In genomic region chrY:11466778-11467177, GRCh38 we compare ENCODE assay signal across 7 cellular contexts.
DNase-seq lines count a peak whose midpoint lies in the region; ATAC-seq, FAIRE-seq and TF ChIP-seq lines count a peak whose summit lies in the region.
"Not testable (repeated sequence)": the region's sequence is repeated elsewhere in the genome, so short reads cannot be mapped to it uniquely, and the experiment has no call there.

No MANE protein-coding gene starts in this region.

- H3K36me3 Mint-ChIP-seq in endothelial cell (ENCODE audit: low read depth, unreplicated experiment): not testable (repeated sequence)

- TF ChIP-seq CTCF in D721Med (IDR thresholded peaks at IDR 0.05; ENCODE audit: insufficient read depth, missing control alignments) (peak; percentile 11), LNCAP (IDR thresholded peaks at IDR 0.05) (peak; percentile 26; the same call in 1 of the 2 replicates), OCI-LY7 (conservative IDR thresholded peaks at IDR 0.05; ENCODE audit: low read length) (peak; percentile 50), VCaP (conservative IDR thresholded peaks at IDR 0.05) (peak; percentile 52), endothelial cell (IDR thresholded peaks at IDR 0.05; ENCODE audit: unreplicated experiment) (peak; percentile 21), foreskin keratinocyte (conservative IDR thresholded peaks at IDR 0.05) (peak; percentile 13)

- not testable (repeated sequence) for H3K9me3 ChIP-seq in OCI-LY7 (ENCODE audit: low read length)

- H3K4me1 Mint-ChIP-seq in endothelial cell (ENCODE audit: unreplicated experiment): not testable (repeated sequence)

- H3K27ac ChIP-seq in OCI-LY7 (ENCODE audit: low read depth, low read length, poor library complexity, severe bottlenecking); VCaP; foreskin keratinocyte: not testable (repeated sequence)

- not testable (repeated sequence) for H3K27ac Mint-ChIP-seq in endothelial cell (ENCODE audit: unreplicated experiment)

- not testable (repeated sequence) for DNase-seq in D721Med (ENCODE audit: insufficient read length, low spot score); OCI-LY7 (ENCODE audit: low spot score); endothelial cell (ENCODE audit: low spot score); foreskin keratinocyte
- peak; percentile 0 for DNase-seq in myocyte (ENCODE audit: low read depth)

- H3K4me3 Mint-ChIP-seq in endothelial cell (ENCODE audit: unreplicated experiment): not testable (repeated sequence)

- BruUV-seq in OCI-LY7 (replicated peaks; lab: Mats Ljungman, UMichigan): not testable (repeated sequence)

- intact Hi-C loops in OCI-LY7 (cut with micrococcal nuclease; ENCODE audit: unreplicated experiment): not testable (repeated sequence)

- CTCF ChIA-PET in OCI-LY7 (lab: Charles Lee; ENCODE audit: unreplicated experiment): not testable (repeated sequence)

- H3K36me3 ChIP-seq in OCI-LY7 (ENCODE audit: insufficient read depth, low read length): not testable (repeated sequence)

- not testable (repeated sequence) for H3K4me3 ChIP-seq in OCI-LY7 (ENCODE audit: low read depth, low read length, poor library complexity, severe bottlenecking)

- POLR2A ChIA-PET in OCI-LY7 (lab: Charles Lee): not testable (repeated sequence)

- not testable (repeated sequence) for H3K9me3 Mint-ChIP-seq in endothelial cell (ENCODE audit: unreplicated experiment)

- H3K27me3 ChIP-seq in foreskin keratinocyte: not testable (repeated sequence)

- H3K4me1 ChIP-seq in OCI-LY7 (ENCODE audit: insufficient read depth, low read length, poor library complexity, severe bottlenecking); foreskin keratinocyte: not testable (repeated sequence)

- H3K27me3 Mint-ChIP-seq in endothelial cell (ENCODE audit: unreplicated experiment): not testable (repeated sequence)

- FAIRE-seq in D721Med (lab: Jason Lieb, UNC): not testable (repeated sequence)

- not testable (repeated sequence) for H3K9me2 ChIP-seq in OCI-LY7 (ENCODE audit: insufficient read depth, low read length)

- H4K20me1 ChIP-seq in OCI-LY7 (ENCODE audit: insufficient read depth, low read length): not testable (repeated sequence)

- not testable (repeated sequence) for H2AFZ ChIP-seq in OCI-LY7 (ENCODE audit: low read length)

- not testable (repeated sequence) for ATAC-seq in foreskin keratinocyte

- not testable (repeated sequence) for H3K79me2 ChIP-seq in OCI-LY7 (ENCODE audit: insufficient read depth, low read depth, low read length)

- not testable (repeated sequence) for H3K4me2 ChIP-seq in OCI-LY7 (ENCODE audit: low read length)
